ENCODE assay signal across 8 cellular contexts in genomic region chr13:76885203-76886004, GRCh38. TPM values are rescaled to one million over a fixed set of nuclear protein-coding genes. Genes with fewer than 3 reads are reported as not detected.
DNase-seq lines count a peak whose midpoint lies in the region; ATAC-seq and TF ChIP-seq lines count a peak whose summit lies in the region.

No MANE protein-coding gene starts in this region.

- H3K27ac Mint-ChIP-seq in activated naive CD4-positive, alpha-beta T cell treated with anti-CD3 and anti-CD28 coated beads for 36 hours: peak overlapping the region; percentile 78
- peak overlapping the region; percentile 81 for H3K27ac Mint-ChIP-seq in type B pancreatic cell

- H3K4me1 ChIP-seq in RWPE2 (ENCODE audit: insufficient read depth, poor library complexity, severe bottlenecking) (peaks cover 58% of the 10 kb centered on the region), gastroesophageal sphincter (peaks cover 0 to 59% (median 0%) of the 10 kb centered on the region in 3 donors)

- peak overlapping the region; percentile 53 for H3K4me3 ChIP-seq in RWPE2 (ENCODE audit: severe bottlenecking)
- peak overlapping the region; percentile 57 to 95 for H3K4me3 ChIP-seq in gastroesophageal sphincter

- DNase-seq in COR-L47 (lab: John Stamatoyannopoulos, UW) (peak; percentile 76), RWPE2 (ENCODE audit: low spot score) (peak; percentile 70), omental fat pad (ENCODE audit: low spot score) (peak; percentile 28), type B pancreatic cell (ENCODE audit: extremely low spot score, unreplicated experiment) (peak; percentile 79)
- peak; percentile 79 for DNase-seq in activated naive CD4-positive, alpha-beta T cell treated with anti-CD3 and anti-CD28 coated beads for 36 hours

- no peaks in the 10 kb centered on the region for H3K27me3 ChIP-seq in RWPE2 (ENCODE audit: insufficient read depth, poor library complexity, severe bottlenecking)
- H3K27me3 ChIP-seq in gastroesophageal sphincter: no peaks in the 10 kb centered on the region

- peaks cover 2% of the 10 kb centered on the region for H3K36me3 Mint-ChIP-seq in activated naive CD4-positive, alpha-beta T cell treated with anti-CD3 and anti-CD28 coated beads for 36 hours (ENCODE audit: low read depth)
- peaks cover 14% of the 10 kb centered on the region for H3K36me3 Mint-ChIP-seq in type B pancreatic cell

- 3% methylated on average over 7 of the region's 94 CpGs; no CpG with 5 or more reads in 1 of the 2 donors for WGBS in gastroesophageal sphincter (ENCODE audit: low coverage in 1 of 2), 2 donors

- peaks cover 4% of the 10 kb centered on the region; the same call in 1 of the 2 replicates for H3K36me3 ChIP-seq in RWPE2 (ENCODE audit: low read depth)
- H3K36me3 ChIP-seq in gastroesophageal sphincter: no peaks in the 10 kb centered on the region

- CTCF ChIA-PET in activated naive CD4-positive, alpha-beta T cell treated with anti-CD3 and anti-CD28 coated beads for 36 hours (lab: Charles Lee): interaction anchor here (0.6 to 3.1 kb wide), 20 partner anchors 9 to 238 kb away, joined by 3 to 23 read pairs (median 4); no protein-coding TSS in a partner anchor

- peak overlapping the region; percentile 94 for H3K27ac ChIP-seq in RWPE2 (ENCODE audit: poor library complexity, severe bottlenecking)
- H3K27ac ChIP-seq in gastroesophageal sphincter: peak overlapping the region; percentile 45 to 95 (median 92)

- H3K4me3 Mint-ChIP-seq in activated naive CD4-positive, alpha-beta T cell treated with anti-CD3 and anti-CD28 coated beads for 36 hours: peak overlapping the region; percentile 89
- H3K4me3 Mint-ChIP-seq in type B pancreatic cell: peak overlapping the region; percentile 95

- intact Hi-C loops in activated naive CD4-positive, alpha-beta T cell treated with anti-CD3 and anti-CD28 coated beads for 36 hours (cut with micrococcal nuclease): loop anchor here (1.0 to 10.0 kb wide), 16 partner anchors 18 to 1561 kb away; partner anchors contain the start of genes FBXL3, MYCBP2, SLAIN1 and TBC1D4

- H3K4me1 Mint-ChIP-seq in activated naive CD4-positive, alpha-beta T cell treated with anti-CD3 and anti-CD28 coated beads for 36 hours (ENCODE audit: low read depth): peaks cover 32% of the 10 kb centered on the region
- H3K4me1 Mint-ChIP-seq in type B pancreatic cell (ENCODE audit: unreplicated experiment): peaks cover 18% of the 10 kb centered on the region

- TF ChIP-seq EP300 in gastroesophageal sphincter (IDR thresholded peaks at IDR 0.05): no peak

- TF ChIP-seq CTCF in RWPE2 (IDR thresholded peaks at IDR 0.05; ENCODE audit: poor library complexity, severe bottlenecking) (peak; percentile 40), gastroesophageal sphincter (IDR thresholded peaks at IDR 0.05) (peak in 3 of 4 experiments; percentile 36 to 63 (median 41)), omental fat pad (IDR thresholded peaks at IDR 0.05) (no peak), type B pancreatic cell (conservative IDR thresholded peaks at IDR 0.05) (no peak)

- peak; percentile 46 for ATAC-seq in GM19455 (IDR thresholded peaks at IDR 0.05; ENCODE audit: unreplicated experiment)
- ATAC-seq in HG03565 (IDR thresholded peaks at IDR 0.05; ENCODE audit: unreplicated experiment): peak; percentile 30
- peak; percentile 40 for ATAC-seq in RWPE2 (ENCODE audit: low read depth)
- peak; percentile 30 for ATAC-seq in gastroesophageal sphincter
- peak; percentile 53 for ATAC-seq in omental fat pad (ENCODE audit: low FRiP score)

- peak in 1 of 2 donors; percentile 21 for TF ChIP-seq POLR2A in gastroesophageal sphincter (IDR thresholded peaks at IDR 0.05)

- no peaks in the 10 kb centered on the region for H3K9me3 Mint-ChIP-seq in activated naive CD4-positive, alpha-beta T cell treated with anti-CD3 and anti-CD28 coated beads for 36 hours
- H3K9me3 Mint-ChIP-seq in type B pancreatic cell: no peaks in the 10 kb centered on the region

- H3K9me3 ChIP-seq in RWPE2 (ENCODE audit: severe bottlenecking) (no peaks in the 10 kb centered on the region), gastroesophageal sphincter (no peaks in the 10 kb centered on the region)

- H3K27me3 Mint-ChIP-seq in activated naive CD4-positive, alpha-beta T cell treated with anti-CD3 and anti-CD28 coated beads for 36 hours (ENCODE audit: low read depth): peaks cover 7% of the 10 kb centered on the region
- H3K27me3 Mint-ChIP-seq in type B pancreatic cell: peaks cover 48% of the 10 kb centered on the region

RNA-seq across cellular contexts. Expression of gene KCTD12, which starts 0.8 kb away (rescaled TPM):
- total RNA-seq in activated naive CD4-positive, alpha-beta T cell treated with anti-CD3 and anti-CD28 coated beads for 36 hours: 1 to 10 TPM; 6.2 to 6.4 TPM
- total RNA-seq in gastroesophageal sphincter: 100 to 1,000 TPM in 3 of 4 donors, 10 to 100 TPM in 1; 88.9 to 192 (median 128) TPM
- 100 to 1,000 TPM in 1 of 4 donors, 10 to 100 TPM in 3; 64.0 to 214 (median 96.2) TPM for total RNA-seq in omental fat pad
- total RNA-seq in type B pancreatic cell (ENCODE audit: low replicate concordance): 59.3 and 154 TPM in 2 replicates

Comparison
In these comparisons a context has a peak if more than half of its experiments do, and no peak if none do; other contexts are left out.
1. Peak in every context shown above with its lines: DNase-seq, ATAC-seq, H3K4me3 ChIP-seq and H3K27ac ChIP-seq.
2. DNase-seq: peak in every context shown above with its lines; median percentile 79 in activated naive CD4-positive, alpha-beta T cell treated with anti-CD3 and anti-CD28 coated beads for 36 hours; 79 in type B pancreatic cell; 76 in COR-L47; 70 in RWPE2; 28 in omental fat pad.
3. CTCF ChIP-seq: peak in RWPE2 (single experiment) and gastroesophageal sphincter (3 of 4); none in omental fat pad (0 of 3) and type B pancreatic cell (single experiment).